In genomic region chr15:40044717-40045571, GRCh38 we compare ENCODE assay signal across 8 cellular contexts. TPM values are rescaled to one million over a fixed set of nuclear protein-coding genes. Genes with fewer than 3 reads are reported as not detected.
A peak's percentile ranks its signal among the peaks of the same experiment; 100 is the strongest.
DNase-seq lines count a peak whose midpoint lies in the region; ATAC-seq and TF ChIP-seq lines count a peak whose summit lies in the region.

No MANE protein-coding gene starts in this region.

- no peak overlapping the region for H3K27ac Mint-ChIP-seq in neural crest cell (ENCODE audit: unreplicated experiment)
- peak overlapping the region; percentile 60 to 91 for H3K27ac Mint-ChIP-seq in stimulated activated naive CD8-positive, alpha-beta T cell treated with anti-CD3 and anti-CD28 coated beads, Interleukin-15, amount 100 ng/mL, for 72 hours

- peak overlapping the region; percentile 60 for H3K4me3 Mint-ChIP-seq in neural crest cell
- H3K4me3 Mint-ChIP-seq in stimulated activated naive CD8-positive, alpha-beta T cell treated with anti-CD3 and anti-CD28 coated beads, Interleukin-15, amount 100 ng/mL, for 72 hours: peak overlapping the region; percentile 79 to 89

- peaks cover 28% of the 10 kb centered on the region for H3K4me1 Mint-ChIP-seq in neural crest cell
- peaks cover 73% of the 10 kb centered on the region for H3K4me1 Mint-ChIP-seq in stimulated activated naive CD8-positive, alpha-beta T cell treated with anti-CD3 and anti-CD28 coated beads, Interleukin-15, amount 100 ng/mL, for 72 hours

- TF ChIP-seq CTCF in fibroblast of pulmonary artery (IDR thresholded peaks at IDR 0.05; ENCODE audit: low read length, missing control alignments): peak; percentile 85
- TF ChIP-seq CTCF in neural crest cell (conservative IDR thresholded peaks at IDR 0.05): peak; percentile 91

- H3K9me3 Mint-ChIP-seq in neural crest cell: no peaks in the 10 kb centered on the region
- H3K9me3 Mint-ChIP-seq in stimulated activated naive CD8-positive, alpha-beta T cell treated with anti-CD3 and anti-CD28 coated beads, Interleukin-15, amount 100 ng/mL, for 72 hours: no peaks in the 10 kb centered on the region

- no peak overlapping the region for H3K4me3 ChIP-seq in fibroblast of pulmonary artery (replicated peaks; ENCODE audit: low read depth, low read length)

- no peaks in the 10 kb centered on the region for H3K36me3 Mint-ChIP-seq in neural crest cell (ENCODE audit: low read depth)

- DNase-seq in DMS53 (lab: John Stamatoyannopoulos, UW): peak; percentile 90
- DNase-seq in HuH-7.5 (ENCODE audit: low spot score): peak; percentile 84
- DNase-seq in OCI-M2 (lab: John Stamatoyannopoulos, UW; ENCODE audit: unreplicated experiment): peak; percentile 20
- peak; percentile 93 to 94 for DNase-seq in activated T-cell treated with anti-CD3 and anti-CD28 coated beads, Interleukin-2, amount 50 U/mL, for 48 hours
- peak; percentile 81 for DNase-seq in fibroblast of pulmonary artery (ENCODE audit: low read depth)
- DNase-seq in neural crest cell (ENCODE audit: low read depth, low spot score): peak; percentile 81
- peak; percentile 81 to 88 for DNase-seq in stimulated activated naive CD8-positive, alpha-beta T cell treated with anti-CD3 and anti-CD28 coated beads, Interleukin-15, amount 100 ng/mL, for 72 hours

- H3K27me3 Mint-ChIP-seq in neural crest cell (ENCODE audit: low read depth): no peaks in the 10 kb centered on the region
- no peaks in the 10 kb centered on the region for H3K27me3 Mint-ChIP-seq in stimulated activated naive CD8-positive, alpha-beta T cell treated with anti-CD3 and anti-CD28 coated beads, Interleukin-15, amount 100 ng/mL, for 72 hours

- peak; percentile 63 for ATAC-seq in GM21529 (IDR thresholded peaks at IDR 0.05; ENCODE audit: unreplicated experiment)
- ATAC-seq in stimulated activated naive CD8-positive, alpha-beta T cell treated with anti-CD3 and anti-CD28 coated beads, Interleukin-15, amount 100 ng/mL, for 72 hours: peak; percentile 85

RNA-seq across cellular contexts. Expression of gene SRP14, which starts 6.0 kb away (rescaled TPM):
- 229 and 234 TPM in 2 replicates for total RNA-seq in neural crest cell

Comparison
In these comparisons a context has a peak if more than half of its experiments do, and no peak if none do; other contexts are left out.
1. DNase-seq: peak in every context shown above with its lines; median percentile 94 in activated T-cell treated with anti-CD3 and anti-CD28 coated beads, Interleukin-2, amount 50 U/mL, for 48 hours; 90 in DMS53; 84 in stimulated activated naive CD8-positive, alpha-beta T cell treated with anti-CD3 and anti-CD28 coated beads, Interleukin-15, amount 100 ng/mL, for 72 hours; 84 in HuH-7.5; 81 in fibroblast of pulmonary artery; 81 in neural crest cell; 20 in OCI-M2.